In genomic region chr11:6402061-6402470, GRCh38 we compare ENCODE assay signal across 11 cellular contexts. TPM values are rescaled to one million over a fixed set of nuclear protein-coding genes. Genes with fewer than 3 reads are reported as not detected.
DNase-seq lines count a peak whose midpoint lies in the region; ATAC-seq lines count a peak whose summit lies in the region.
"Had no signal": no experiment of that assay in that cellular context is flagged by ENCODE, and none has a peak within 500 bp of the region (broad histone marks: within the 10 kb centered on the region; RNA-seq: fewer than 3 reads in every experiment).

No MANE protein-coding gene starts in this region.

- peaks cover 86% of the 10 kb centered on the region for H3K4me1 Mint-ChIP-seq in activated naive CD8-positive, alpha-beta T cell (ENCODE audit: low read depth)

- no peaks in the 10 kb centered on the region for H3K27me3 Mint-ChIP-seq in activated naive CD8-positive, alpha-beta T cell

- peaks cover 0 to 33% (median 11%) of the 10 kb centered on the region in 11 experiments; a peak in 11 of 22 replicates for H3K36me3 ChIP-seq in BLaER1 treated with 17β-estradiol and CSF1 and Interleukin-3, amounts not matched to agents 10 nM and 100 nM
- no peaks in the 10 kb centered on the region for H3K36me3 ChIP-seq in MG63

- H3K27ac ChIP-seq in BLaER1 treated with 17β-estradiol and CSF1 and Interleukin-3, amounts not matched to agents 10 nM and 100 nM: peak overlapping the region in 9 of 11 experiments; percentile 15 to 71 (median 53); a peak in 16 of 22 replicates

- no peaks in the 10 kb centered on the region for H3K9me3 ChIP-seq in BLaER1 treated with 17β-estradiol and CSF1 and Interleukin-3, amounts not matched to agents 10 nM and 100 nM (replicated peaks in 1 of 11)
- H3K9me3 ChIP-seq in MG63: no peaks in the 10 kb centered on the region

- DNase-seq in retina (no peak), MG63 (no peak), putamen (ENCODE audit: low spot score) (no peak), AG08395 (ENCODE audit: low spot score) (no peak)
- DNase-seq: foreskin fibroblast, RPMI8226 had no signal

- peaks cover 37 to 49% (median 45%) of the 10 kb centered on the region in 10 experiments for H3K4me1 ChIP-seq in BLaER1 treated with 17β-estradiol and CSF1 and Interleukin-3, amounts not matched to agents 10 nM and 100 nM

- H3K27ac Mint-ChIP-seq in activated naive CD8-positive, alpha-beta T cell: peak overlapping the region; percentile 94

- no peaks in the 10 kb centered on the region for H3K9me3 Mint-ChIP-seq in activated naive CD8-positive, alpha-beta T cell (ENCODE audit: low read depth)
- H3K9me3 Mint-ChIP-seq: CD14-positive monocyte had no signal

- H3K36me3 Mint-ChIP-seq in activated naive CD8-positive, alpha-beta T cell: peaks cover 23% of the 10 kb centered on the region
- H3K36me3 Mint-ChIP-seq: CD14-positive monocyte had no signal

- H3K4me2 ChIP-seq in BLaER1 treated with 17β-estradiol and CSF1 and Interleukin-3, amounts not matched to agents 10 nM and 100 nM: peak overlapping the region; percentile 60 to 94 (median 88)

- H3K4me3 Mint-ChIP-seq in activated naive CD8-positive, alpha-beta T cell: peak overlapping the region; percentile 87
- H3K4me3 Mint-ChIP-seq: CD14-positive monocyte had no signal

- H3K4me3 ChIP-seq in BLaER1 treated with 17β-estradiol and CSF1 and Interleukin-3, amounts not matched to agents 10 nM and 100 nM: peak overlapping the region in 5 of 10 experiments; percentile 0 to 38 (median 27); a peak in 5 of 20 replicates
- no peak overlapping the region for H3K4me3 ChIP-seq in MG63

- H3K9ac ChIP-seq in BLaER1 treated with 17β-estradiol and CSF1 and Interleukin-3, amounts not matched to agents 10 nM and 100 nM: peak overlapping the region in 9 of 11 experiments; percentile 26 to 56 (median 47); a peak in 13 of 22 replicates

- ATAC-seq in GM19395 (IDR thresholded peaks at IDR 0.05; ENCODE audit: unreplicated experiment) (peak; percentile 53), HG03095 (IDR thresholded peaks at IDR 0.05; ENCODE audit: unreplicated experiment) (peak; percentile 46)

- H3K27me3 ChIP-seq in BLaER1 treated with 17β-estradiol and CSF1 and Interleukin-3, amounts not matched to agents 10 nM and 100 nM: no peaks in the 10 kb centered on the region
- H3K27me3 ChIP-seq in MG63: no peaks in the 10 kb centered on the region

- H4K20me1 ChIP-seq in BLaER1 treated with 17β-estradiol and CSF1 and Interleukin-3, amounts not matched to agents 10 nM and 100 nM: peaks cover 0 to 42% (median 14%) of the 10 kb centered on the region in 11 experiments; a peak in 12 of 22 replicates

RNA-seq across cellular contexts. Expression of gene SMPD1, which starts 11.8 kb away (rescaled TPM):
- 13.1 and 17.7 TPM in 2 replicates for total RNA-seq in MG63 (2014; rRNA removed; shearing (Covaris generic); ENCODE audit: low replicate concordance)

RNA-seq across cellular contexts. Expression of gene APBB1, which starts 16.8 kb away (rescaled TPM):
- 7.2 and 21.1 TPM in 2 replicates for total RNA-seq in MG63 (2014; rRNA removed; shearing (Covaris generic); ENCODE audit: low replicate concordance)

RNA-seq across cellular contexts. Expression of gene HPX, which starts 38.7 kb away (rescaled TPM):
- 0.20 TPM in 1 of 2 replicates, not detected in the other for total RNA-seq in MG63 (2014; rRNA removed; shearing (Covaris generic); ENCODE audit: low replicate concordance)
